ENCODE assay signal across 1 cellular context in genomic region chr11:102177126-102177525, GRCh38.
TF ChIP-seq lines count a peak whose summit lies in the region.

No MANE protein-coding gene starts in this region.

TF ChIP-seq in HCT116, 20 proteins besides CTCF, POLR2A, EP300 and RAD21:
- TF ChIP-seq REST (IDR thresholded peaks at IDR 0.05; ENCODE audit: low read depth) (no peak), EZH2phosphoT487 (IDR thresholded peaks at IDR 0.05; ENCODE audit: borderline replicate concordance) (no peak), EZH2 (IDR thresholded peaks at IDR 0.05) (no peak), CBX3 (IDR thresholded peaks at IDR 0.05; ENCODE audit: low read depth) (no peak), POLR2AphosphoS5 (IDR thresholded peaks at IDR 0.05; ENCODE audit: low read depth, low read length) (no peak), FOSL1 (IDR thresholded peaks at IDR 0.05; ENCODE audit: low read depth) (no peak), ELF1 (IDR thresholded peaks at IDR 0.05; ENCODE audit: borderline replicate concordance, low read depth) (no peak), SP1 (IDR thresholded peaks at IDR 0.05; ENCODE audit: low read depth) (no peak), EGR1 (IDR thresholded peaks at IDR 0.05; ENCODE audit: low read depth) (no peak), TCF7L2 (IDR thresholded peaks at IDR 0.05; ENCODE audit: borderline replicate concordance, extremely low read depth, insufficient read depth, insufficient read length) (no peak), ZFX (IDR thresholded peaks at IDR 0.05) (no peak), SRF (IDR thresholded peaks at IDR 0.05; ENCODE audit: low read depth) (no peak), MAX (IDR thresholded peaks at IDR 0.05) (no peak), SIN3A (IDR thresholded peaks at IDR 0.05; ENCODE audit: low read depth) (no peak), ZNF274 (IDR thresholded peaks at IDR 0.05; ENCODE audit: low read depth, low read length) (no peak)
TF ChIP-seq in HCT116: peak in this region for 0.
